10 cellular contexts compared by ENCODE assay signal in genomic region chr16:69925311-69925710, GRCh38. TPM values are rescaled to one million over a fixed set of nuclear protein-coding genes. Genes with fewer than 3 reads are reported as not detected.
DNase-seq lines count a peak whose midpoint lies in the region; ATAC-seq, FAIRE-seq and TF ChIP-seq lines count a peak whose summit lies in the region.
"Had no signal": no experiment of that assay in that cellular context is flagged by ENCODE, and none has a peak within 500 bp of the region (broad histone marks: within the 10 kb centered on the region; RNA-seq: fewer than 3 reads in every experiment).

No MANE protein-coding gene starts in this region.

- POLR2A ChIA-PET in HepG2 (lab: Yijun Ruan, JAX), result no interaction called here

- no TSS peak for BruUV-seq in HepG2 (replicated peaks; lab: Mats Ljungman, UMichigan)

- no peak for FAIRE-seq in HepG2 (lab: Jason Lieb, UNC)

- no peak overlapping the region for H3K9ac ChIP-seq in HepG2 (ENCODE audit: insufficient read depth, low read depth, low read length)

- no peaks in the 10 kb centered on the region for H3K79me2 ChIP-seq in HepG2 (ENCODE audit: insufficient read depth, low read length)

- no peak overlapping the region for H3K4me2 ChIP-seq in HepG2 (ENCODE audit: low read depth, low read length)

- H3K9me3 ChIP-seq in HepG2 (ENCODE audit: low read length) (no peaks in the 10 kb centered on the region), right lobe of liver (no peaks in the 10 kb centered on the region), heart right ventricle (no peaks in the 10 kb centered on the region)

- in situ Hi-C loops in HepG2 (cut with HindIII; ENCODE audit: extremely low pct_ligation_motif_present, low pct_unique_long_range_greater_than_20kb), result loop anchor here (5.0 kb wide), 1 partner anchor 128 kb away; no protein-coding TSS in a partner anchor

- WGBS in HepG2 (ENCODE audit: low lambda C conversion rate), result 85% methylated on average over 8 of the region's 8 CpGs
- 97% methylated on average over 5 of the region's 8 CpGs for WGBS in right lobe of liver (ENCODE audit: insufficient coverage, low coverage, low lambda C conversion rate, missing lambda C conversion rate)
- 47 to 53% methylated on average over 8 of the region's 8 CpGs for WGBS in heart right ventricle, 2 donors

- ATAC-seq in HepG2 (no peak), right lobe of liver (no peak), heart right ventricle (peak in 2 of 8 donors; percentile 12 to 20), GM18517 (IDR thresholded peaks at IDR 0.05; ENCODE audit: unreplicated experiment) (no peak)
- no peak for ATAC-seq in activated CD4-positive, CD25-positive, alpha-beta regulatory T cell treated with anti-CD3 and anti-CD28 coated beads, Interleukin-2, amount 50 U/mL, for 24 hours

- H3K27me3 ChIP-seq in HepG2 (ENCODE audit: control insufficient read depth in 1 of 2, insufficient read depth in 2 of 2, low read length in 2 of 2), result no peaks in the 10 kb centered on the region
- H3K27me3 ChIP-seq in right lobe of liver, result no peaks in the 10 kb centered on the region
- no peaks in the 10 kb centered on the region for H3K27me3 ChIP-seq in heart right ventricle

- TF ChIP-seq POLR2A in HepG2 (IDR thresholded peaks at IDR 0.05; ENCODE audit: insufficient read depth in 1 of 2, low read depth in 2 of 2, low read length in 2 of 2), result no peak
- no peak for TF ChIP-seq POLR2A in right lobe of liver (IDR thresholded peaks at IDR 0.05)

- H2AFZ ChIP-seq in HepG2 (ENCODE audit: low read length), result no peak overlapping the region

- no peak for DNase-seq in HepG2 (ENCODE audit: low spot score)
- DNase-seq in right lobe of liver, result no peak
- DNase-seq in heart right ventricle, result no peak
- peak; percentile 0 for DNase-seq in posterior vena cava (ENCODE audit: low spot score)
- no peak for DNase-seq in NK-92 treated with Interleukin-12 subunit alpha and Interleukin-12 subunit beta, amount 100 ng/mL, for 24 hours (lab: John Stamatoyannopoulos, UW)
- DNase-seq in dedifferentiated amniotic fluid mesenchymal stem cell (ENCODE audit: extremely low spot score), result no peak
- DNase-seq: AML-193, NCI-H187 had no signal

- no peaks in the 10 kb centered on the region for H4K20me1 ChIP-seq in HepG2 (ENCODE audit: insufficient read depth, low read length)

- CTCF ChIA-PET in HepG2 (lab: Yijun Ruan, JAX; ENCODE audit: low intra/inter-chr PET ratio, low total read pairs), result no interaction called here

- H3K27ac ChIP-seq in HepG2 (ENCODE audit: extremely low read length, insufficient read depth, low read length) (no peak overlapping the region), right lobe of liver (no peak overlapping the region), heart right ventricle (peak overlapping the region; percentile 75 to 95 (median 88))

- H3K4me3 ChIP-seq in HepG2 (replicated peaks in 1 of 3; ENCODE audit: insufficient read depth in 1 of 3, low read depth in 2 of 3, low read length in 3 of 3) (no peak overlapping the region), right lobe of liver (no peak overlapping the region), heart right ventricle (peak overlapping the region in 9 of 10 donors; percentile 19 to 59 (median 48))

- H3K4me1 ChIP-seq in HepG2 (ENCODE audit: insufficient read depth, low read length), result peaks cover 45% of the 10 kb centered on the region
- no peaks in the 10 kb centered on the region for H3K4me1 ChIP-seq in right lobe of liver
- peaks cover 10 to 81% (median 42%) of the 10 kb centered on the region in 9 donors for H3K4me1 ChIP-seq in heart right ventricle

- no peak for TF ChIP-seq EP300 in HepG2 (IDR thresholded peaks at IDR 0.05; ENCODE audit: low read depth in 2 of 2, low read length in 2 of 2)
- TF ChIP-seq EP300 in HepG2 (CRISPR knock-in tag; IDR thresholded peaks at IDR 0.05; ENCODE audit: borderline replicate concordance), result no peak

- intact Hi-C loops in HepG2 (cut with micrococcal nuclease; ENCODE audit: unreplicated experiment), result no loop called here
- intact Hi-C loops in right lobe of liver (cut with DNase I), result loop anchor here in 1 of 2 donors (5.0 to 10.0 kb wide), 2 partner anchors 71 to 128 kb away; no protein-coding TSS in a partner anchor
- intact Hi-C loops in heart right ventricle (cut with DNase I), result loop anchor here in 3 of 10 donors (2.0 to 10.0 kb wide), 5 partner anchors 33 to 65 kb away; no protein-coding TSS in a partner anchor
- intact Hi-C loops in posterior vena cava (cut with DNase I), result loop anchor here in 1 of 2 donors (10.0 kb wide), 1 partner anchor 61 kb away; no protein-coding TSS in a partner anchor

- peaks cover 6 to 9% of the 10 kb centered on the region in 2 experiments; a peak in 4 of 5 replicates for H3K36me3 ChIP-seq in HepG2 (replicated peaks in 1 of 2; ENCODE audit: control insufficient read depth in 1 of 2, insufficient read depth in 2 of 2, low read length in 2 of 2)
- peaks cover 0 to 11% (median 0%) of the 10 kb centered on the region in 4 donors for H3K36me3 ChIP-seq in right lobe of liver
- peaks cover 0 to 35% (median 6%) of the 10 kb centered on the region in 9 donors for H3K36me3 ChIP-seq in heart right ventricle

- no peak for TF ChIP-seq RAD21 in HepG2 (CRISPR knock-in tag; IDR thresholded peaks at IDR 0.05)

- TF ChIP-seq CTCF in HepG2 (CRISPR knock-in tag; IDR thresholded peaks at IDR 0.05) (no peak), right lobe of liver (IDR thresholded peaks at IDR 0.05) (no peak), heart right ventricle (IDR thresholded peaks at IDR 0.05) (no peak)

TF ChIP-seq in HepG2, 621 proteins besides CTCF, POLR2A, EP300 and RAD21:
- no peak for TF ChIP-seq ZNF644 (CRISPR knock-in tag; IDR thresholded peaks at IDR 0.05; ENCODE audit: low read depth)
- TF ChIP-seq KAT2B (IDR thresholded peaks at IDR 0.05; ENCODE audit: borderline replicate concordance, low read depth, low read length), result peak; percentile 22; the same call in 1 of the 2 replicates
TF ChIP-seq in HepG2: peak in this region for 1.

RNA-seq across cellular contexts. Expression of gene CLEC18A, which starts 25.8 kb away (rescaled TPM):
- total RNA-seq in HepG2 (2016; rRNA removed; fragmentation: Illumina TruSeq; extraction: Trizol) (0.22 TPM in 1 of 2 replicates, not detected in the other), right lobe of liver (1 to 10 TPM in 1 of 6 experiments, under 1 TPM in 3, not detected in 2; 0.11 to 1.1 (median 0.79) TPM), heart right ventricle (under 1 TPM in 8 of 10 donors, not detected in 2; 0.11 to 0.57 (median 0.30) TPM), posterior vena cava (under 1 TPM in 1 of 2 donors, not detected in 1; 0.43 TPM)
- 0.20 TPM in 1 of 2 replicates, not detected in the other for total RNA-seq in HepG2 (2016; cell fraction: cytosol; rRNA removed; fragmentation: Illumina TruSeq; extraction: Trizol; ENCODE audit: low read depth)
- 0.28 TPM in 1 of 2 replicates, not detected in the other for total RNA-seq in HepG2 (2016; cell fraction: insoluble cytoplasmic fraction; rRNA removed; fragmentation: Illumina TruSeq; extraction: Trizol)
- 0.09 and 0.10 TPM in 2 replicates for total RNA-seq in HepG2 (2016; cell fraction: membrane; rRNA removed; fragmentation: Illumina TruSeq; extraction: Trizol)
- 0.19 and 0.99 TPM in 2 replicates for total RNA-seq in HepG2 (2016; cell fraction: nucleus; rRNA removed; fragmentation: Illumina TruSeq; extraction: Trizol)
- polyA plus RNA-seq in HepG2 (2011; rRNA removed) (0.42 and 0.72 TPM in 2 replicates), heart right ventricle (under 1 TPM; 0.30 to 0.59 TPM)
- 0.20 and 0.26 TPM in 2 replicates for polyA plus RNA-seq in HepG2 (2011; cell fraction: cytosol; rRNA removed)
- 3.1 and 3.2 TPM in 2 replicates for polyA plus RNA-seq in HepG2 (2011; cell fraction: nucleus; rRNA removed)
- 0.30 and 0.51 TPM in 2 replicates for polyA plus RNA-seq in HepG2 (2012)
- not detected in 2 replicates for polyA plus RNA-seq in HepG2 (2016; cell fraction: cytosol; fragmentation: Illumina TruSeq; extraction: Trizol; ENCODE audit: low read depth)
- polyA plus RNA-seq in HepG2 (2016; cell fraction: insoluble cytoplasmic fraction; fragmentation: Illumina TruSeq; extraction: Trizol; ENCODE audit: low read depth), result 0.17 TPM in 1 of 2 replicates, not detected in the other
- polyA plus RNA-seq in HepG2 (2016; cell fraction: membrane; fragmentation: Illumina TruSeq; extraction: Trizol; ENCODE audit: low read depth), result not detected in 2 replicates
- polyA plus RNA-seq in HepG2 (2016; cell fraction: nucleus; fragmentation: Illumina TruSeq; extraction: Trizol; ENCODE audit: insufficient read depth, low read depth), result 0.26 and 1.1 TPM in 2 replicates
- polyA minus RNA-seq in HepG2 (2011; rRNA and poly(A)+ RNA removed; ENCODE audit: low replicate concordance), result 1.6 and 3.1 TPM in 2 replicates
- 0.35 TPM in 1 of 2 replicates, not detected in the other for polyA minus RNA-seq in HepG2 (2011; cell fraction: cytosol; rRNA and poly(A)+ RNA removed)
- polyA minus RNA-seq in HepG2 (2011; cell fraction: nucleus; rRNA and poly(A)+ RNA removed), result 0.90 and 1.4 TPM in 2 replicates

Comparison
In these comparisons a context has a peak if more than half of its experiments do, and no peak if none do; other contexts are left out.
1. H3K27ac ChIP-seq: peak in heart right ventricle (10 of 10); none in HepG2 (single experiment) and right lobe of liver (0 of 3).
2. H3K4me3 ChIP-seq: peak in heart right ventricle (9 of 10); none in HepG2 (0 of 3) and right lobe of liver (0 of 3).